8 cellular contexts compared by ENCODE assay signal in genomic region chr16:89686520-89687091, GRCh38. TPM values are rescaled to one million over a fixed set of nuclear protein-coding genes. Genes with fewer than 3 reads are reported as not detected.
A peak's percentile ranks its signal among the peaks of the same experiment; 100 is the strongest.
DNase-seq lines count a peak whose midpoint lies in the region; ATAC-seq and TF ChIP-seq lines count a peak whose summit lies in the region.

A gene with protein sequence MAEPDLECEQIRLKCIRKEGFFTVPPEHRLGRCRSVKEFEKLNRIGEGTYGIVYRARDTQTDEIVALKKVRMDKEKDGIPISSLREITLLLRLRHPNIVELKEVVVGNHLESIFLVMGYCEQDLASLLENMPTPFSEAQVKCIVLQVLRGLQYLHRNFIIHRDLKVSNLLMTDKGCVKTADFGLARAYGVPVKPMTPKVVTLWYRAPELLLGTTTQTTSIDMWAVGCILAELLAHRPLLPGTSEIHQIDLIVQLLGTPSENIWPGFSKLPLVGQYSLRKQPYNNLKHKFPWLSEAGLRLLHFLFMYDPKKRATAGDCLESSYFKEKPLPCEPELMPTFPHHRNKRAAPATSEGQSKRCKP (plus strand): TSS chr16:89686689. CDS start chr16:89686711, 22 bp downstream.

- BruUV-seq in PC-3 (replicated peaks; lab: Mats Ljungman, UMichigan) = no TSS peak

- H3K4me1 ChIP-seq in HUES64 (ENCODE audit: insufficient read depth, low read length) = peaks cover 7% of the 10 kb centered on the region; the same call in 1 of the 2 replicates
- H3K4me1 ChIP-seq in PC-3 (ENCODE audit: insufficient read depth, low read length) = peaks cover 6% of the 10 kb centered on the region; the same call in 1 of the 2 replicates
- H3K4me1 ChIP-seq in mucosa of stomach (ENCODE audit: control insufficient read depth, insufficient read depth, low read length) = peaks cover 17% of the 10 kb centered on the region

- peak within 1 kb of the TSS; percentile 87 for H3K4me3 ChIP-seq in HUES64 (ENCODE audit: low read length)
- H3K4me3 ChIP-seq in PC-3 (ENCODE audit: low read length) = peak within 1 kb of the TSS; percentile 76
- H3K4me3 ChIP-seq in mucosa of stomach (ENCODE audit: low read length) = peak within 1 kb of the TSS; percentile 63

- no peaks in the 10 kb centered on the region for H3K27me3 Mint-ChIP-seq in activated T-cell treated with anti-CD3 and anti-CD28 coated beads, Interleukin-2, amount 50 U/mL, for 24 hours

- H3K9ac ChIP-seq in HUES64 (ENCODE audit: low read depth, low read length) = peak within 1 kb of the TSS; percentile 95
- H3K9ac ChIP-seq in PC-3 (ENCODE audit: low read length) = peak within 1 kb of the TSS; percentile 97
- peak within 1 kb of the TSS; percentile 85 for H3K9ac ChIP-seq in mucosa of stomach (ENCODE audit: low read length)

- H3K9me3 Mint-ChIP-seq in activated T-cell treated with anti-CD3 and anti-CD28 coated beads, Interleukin-2, amount 50 U/mL, for 24 hours = no peaks in the 10 kb centered on the region

- WGBS in HUES64 = 1% methylated on average over 67 of the region's 67 CpGs

- peaks cover 27% of the 10 kb centered on the region for H3K79me2 ChIP-seq in PC-3 (ENCODE audit: low read length)

- TF ChIP-seq POLR2A in erythroblast (IDR thresholded peaks at IDR 0.05; ENCODE audit: low read length) = peak; percentile 85

- TF ChIP-seq CTCF in PC-3 (conservative IDR thresholded peaks at IDR 0.05; ENCODE audit: low read depth, low read length) = no peak

- POLR2A ChIA-PET in PC-3 (lab: Charles Lee; ENCODE audit: unreplicated experiment) = interaction anchor here (0.5 to 0.7 kb wide), 2 partner anchors 111 to 286 kb away, joined by 3 read pairs; no protein-coding TSS in a partner anchor

- peak within 1 kb of the TSS; percentile 77 for H2AFZ ChIP-seq in PC-3 (ENCODE audit: low read length)

- H3K4me2 ChIP-seq in PC-3 (ENCODE audit: low read length) = peak within 1 kb of the TSS; percentile 86

- H3K9me3 ChIP-seq in HUES64 (ENCODE audit: insufficient read depth, low read depth, low read length) = peaks cover 28% of the 10 kb centered on the region
- H3K9me3 ChIP-seq in PC-3 (ENCODE audit: low read length) = no peaks in the 10 kb centered on the region
- H3K9me3 ChIP-seq in mucosa of stomach (ENCODE audit: control insufficient read depth, low read length) = no peaks in the 10 kb centered on the region

- DNase-seq in D341Med (ENCODE audit: low spot score) = peak; percentile 97
- peak; percentile 90 for DNase-seq in PC-3
- peak; percentile 97 for DNase-seq in activated T-cell treated with anti-CD3 and anti-CD28 coated beads, Interleukin-2, amount 50 U/mL, for 24 hours
- DNase-seq in erythroblast (lab: John Stamatoyannopoulos, UW) = peak; percentile 92 to 95
- DNase-seq in stimulated activated CD8-positive, alpha-beta memory T cell treated with anti-CD3 and anti-CD28 coated beads, Interleukin-7, amount 100 ng/mL, for 1 hour (ENCODE audit: low read depth in 2 of 2) = peak; percentile 82 to 85

- H3K27ac ChIP-seq in HUES64 (ENCODE audit: low read depth, low read length) (peak within 1 kb of the TSS; percentile 99), PC-3 (ENCODE audit: low read length) (peak within 1 kb of the TSS; percentile 79)

- intact Hi-C loops in PC-3 (cut with micrococcal nuclease) = no loop called here

- no peaks in the 10 kb centered on the region for H3K9me2 ChIP-seq in PC-3 (replicated peaks; ENCODE audit: low read length)

- H3K4me3 Mint-ChIP-seq in activated T-cell treated with anti-CD3 and anti-CD28 coated beads, Interleukin-2, amount 50 U/mL, for 24 hours = peak within 1 kb of the TSS; percentile 89

- H3K36me3 ChIP-seq in HUES64 (ENCODE audit: insufficient read depth, low read length) (peaks cover 51% of the 10 kb centered on the region), PC-3 (ENCODE audit: low read depth, low read length) (peaks cover 4% of the 10 kb centered on the region; the same call in 1 of the 2 replicates), mucosa of stomach (ENCODE audit: control insufficient read depth, insufficient read depth, low read length) (peaks cover 10% of the 10 kb centered on the region)

- H3K27ac Mint-ChIP-seq in activated T-cell treated with anti-CD3 and anti-CD28 coated beads, Interleukin-2, amount 50 U/mL, for 24 hours = peak within 1 kb of the TSS; percentile 96

- no peaks in the 10 kb centered on the region for H3K27me3 ChIP-seq in HUES64 (ENCODE audit: insufficient read depth, low read length)
- H3K27me3 ChIP-seq in PC-3 (ENCODE audit: low read length) = no peaks in the 10 kb centered on the region
- H3K27me3 ChIP-seq in mucosa of stomach (ENCODE audit: control insufficient read depth, insufficient read depth, low read length) = no peaks in the 10 kb centered on the region

- no peaks in the 10 kb centered on the region for H4K20me1 ChIP-seq in PC-3 (ENCODE audit: low read length)

- no peaks in the 10 kb centered on the region for H3F3A ChIP-seq in PC-3 (ENCODE audit: low read length, unreplicated experiment)

- ATAC-seq in GM21423 (IDR thresholded peaks at IDR 0.05; ENCODE audit: unreplicated experiment) = peak; percentile 80
- peak; percentile 91 for ATAC-seq in PC-3

- H3K4me1 Mint-ChIP-seq in activated T-cell treated with anti-CD3 and anti-CD28 coated beads, Interleukin-2, amount 50 U/mL, for 24 hours (ENCODE audit: low read depth) = peaks cover 19% of the 10 kb centered on the region

- CTCF ChIA-PET in PC-3 (lab: Charles Lee) = interaction anchor here (0.6 kb wide), 1 partner anchor 332 kb away, joined by 3 read pairs; no protein-coding TSS in a partner anchor

- H3K36me3 Mint-ChIP-seq in activated T-cell treated with anti-CD3 and anti-CD28 coated beads, Interleukin-2, amount 50 U/mL, for 24 hours (ENCODE audit: low read depth) = peaks cover 55% of the 10 kb centered on the region

RNA-seq across cellular contexts. Expression of the gene that starts here (rescaled TPM):
- polyA plus RNA-seq in HUES64 (2013, experiment 1 of 2) = 48.4 TPM
- 54.0 TPM for polyA plus RNA-seq in HUES64 (2013, experiment 2 of 2)
- 50.0 and 51.1 TPM in 2 replicates for total RNA-seq in PC-3 (2014; rRNA removed)

Comparison
In these comparisons a context has a peak if more than half of its experiments do, and no peak if none do; other contexts are left out.
1. Peak in every context shown above with its lines: DNase-seq, ATAC-seq, H3K4me3 ChIP-seq and H3K27ac ChIP-seq.